Comparison of ENCODE assay signal across 8 cellular contexts in the genomic region with DNA sequence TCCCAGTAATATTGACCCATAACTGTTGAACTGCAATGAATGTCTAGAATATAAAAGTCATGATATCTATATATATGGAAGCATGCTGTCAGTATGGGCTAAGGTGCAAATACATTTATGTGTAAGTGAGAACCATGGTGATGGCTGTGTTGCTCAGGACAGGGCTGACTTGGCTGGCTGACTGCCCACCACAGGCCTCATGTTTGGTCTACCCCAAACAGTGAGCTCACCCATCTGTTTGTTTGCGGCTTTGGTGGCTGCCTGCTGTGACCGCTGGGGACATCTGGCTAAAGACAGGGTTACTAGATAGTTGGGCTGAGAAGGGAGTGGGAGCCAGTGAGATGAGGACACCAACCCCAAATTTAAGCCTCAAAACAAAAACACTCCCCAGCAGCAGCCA. TPM values are rescaled to one million over a fixed set of nuclear protein-coding genes. Genes with fewer than 3 reads are reported as not detected.
DNase-seq lines count a peak whose midpoint lies in the region; ATAC-seq and TF ChIP-seq lines count a peak whose summit lies in the region.

No MANE protein-coding gene starts in this region.

- peaks cover 32 to 72% (median 47%) of the 10 kb centered on the region in 4 donors for H3K4me1 ChIP-seq in transverse colon

- peak; percentile 61 for ATAC-seq in GM21786 (IDR thresholded peaks at IDR 0.05; ENCODE audit: unreplicated experiment)

- DNase-seq in NCI-H82 (lab: John Stamatoyannopoulos, UW) (peak; percentile 16), NCI-H82 treated with DMSO at 0.1 percent for 48 hours (lab: John Stamatoyannopoulos, UW; ENCODE audit: unreplicated experiment) (no peak), MG63 (peak; percentile 83), choroid plexus epithelial cell (ENCODE audit: low read depth) (peak; percentile 61), transverse colon (peak; percentile 70), GDM1 (lab: John Stamatoyannopoulos, UW) (no peak), hepatic stellate cell (ENCODE audit: low spot score) (no peak)

- no peak for TF ChIP-seq POLR2A in transverse colon (IDR thresholded peaks at IDR 0.05)

- peak overlapping the region; percentile 97 for H3K4me3 ChIP-seq in MG63
- no peak overlapping the region for H3K4me3 ChIP-seq in choroid plexus epithelial cell (ENCODE audit: low read depth, low read length)
- H3K4me3 ChIP-seq in transverse colon: no peak overlapping the region

- peak overlapping the region in 3 of 4 donors; percentile 85 to 95 (median 94) for H3K27ac ChIP-seq in transverse colon

- H3K9me3 ChIP-seq in MG63: no peaks in the 10 kb centered on the region
- H3K9me3 ChIP-seq in transverse colon: no peaks in the 10 kb centered on the region

- TF ChIP-seq CTCF in choroid plexus epithelial cell (conservative IDR thresholded peaks at IDR 0.05; ENCODE audit: low read depth, low read length) (no peak), transverse colon (IDR thresholded peaks at IDR 0.05) (no peak)

- H3K36me3 ChIP-seq in MG63 (peaks cover 99% of the 10 kb centered on the region), transverse colon (no peaks in the 10 kb centered on the region)

- in situ Hi-C loops in transverse colon (cut with MboI; ENCODE audit: low pct_ligation_motif_present in 1 of 4, low pct_unique_long_range_greater_than_20kb in 1 of 4, low sequenced_read_pairs in 3 of 4): no loop called here

- intact Hi-C loops in transverse colon (cut with DNase I; ENCODE audit: low total_unique reads): no loop called here

- no peaks in the 10 kb centered on the region for H3K27me3 ChIP-seq in MG63
- no peaks in the 10 kb centered on the region for H3K27me3 ChIP-seq in transverse colon

- no peak for TF ChIP-seq EP300 in transverse colon (IDR thresholded peaks at IDR 0.05; ENCODE audit: low read depth)

- 84% methylated on average over 2 of the region's 2 CpGs; no CpG with 5 or more reads in 1 of the 2 donors for WGBS in transverse colon (ENCODE audit: low coverage in 1 of 2), 2 donors

RNA-seq across cellular contexts. Expression of a gene that starts 6.3 kb away (rescaled TPM):
- 1,423 and 1,833 TPM in 2 replicates for total RNA-seq in MG63 (2014; rRNA removed; shearing (Covaris generic); ENCODE audit: low replicate concordance)
- total RNA-seq in transverse colon: 100 to 1,000 TPM in 3 of 4 donors, 10 to 100 TPM in 1; 56.3 to 182 (median 114) TPM

Comparison
In these comparisons a context has a peak if more than half of its experiments do, and no peak if none do; other contexts are left out.
1. DNase-seq: peak in NCI-H82 (single experiment), MG63 (single experiment), choroid plexus epithelial cell (single experiment) and transverse colon (single experiment); none in NCI-H82 treated with DMSO at 0.1 percent for 48 hours (single experiment), GDM1 (single experiment) and hepatic stellate cell (single experiment).